In genomic region chr10:93496322-93497041, GRCh38 we compare ENCODE assay signal across 1 cellular context.
A peak's percentile ranks its signal among the peaks of the same experiment; 100 is the strongest.
TF ChIP-seq lines count a peak whose summit lies in the region.

Gene CEP55 (plus strand): TSS chr10:93496612. CDS start chr10:93500052, 3,440 bp downstream.

TF ChIP-seq in HepG2, 621 proteins besides CTCF, POLR2A, EP300 and RAD21 (continues in another document):
- peak; percentile 47; the same call in 1 of the 2 replicates for TF ChIP-seq NR2C2 (CRISPR knock-in tag; IDR thresholded peaks at IDR 0.05; ENCODE audit: borderline replicate concordance)
- TF ChIP-seq, protein P1, sequence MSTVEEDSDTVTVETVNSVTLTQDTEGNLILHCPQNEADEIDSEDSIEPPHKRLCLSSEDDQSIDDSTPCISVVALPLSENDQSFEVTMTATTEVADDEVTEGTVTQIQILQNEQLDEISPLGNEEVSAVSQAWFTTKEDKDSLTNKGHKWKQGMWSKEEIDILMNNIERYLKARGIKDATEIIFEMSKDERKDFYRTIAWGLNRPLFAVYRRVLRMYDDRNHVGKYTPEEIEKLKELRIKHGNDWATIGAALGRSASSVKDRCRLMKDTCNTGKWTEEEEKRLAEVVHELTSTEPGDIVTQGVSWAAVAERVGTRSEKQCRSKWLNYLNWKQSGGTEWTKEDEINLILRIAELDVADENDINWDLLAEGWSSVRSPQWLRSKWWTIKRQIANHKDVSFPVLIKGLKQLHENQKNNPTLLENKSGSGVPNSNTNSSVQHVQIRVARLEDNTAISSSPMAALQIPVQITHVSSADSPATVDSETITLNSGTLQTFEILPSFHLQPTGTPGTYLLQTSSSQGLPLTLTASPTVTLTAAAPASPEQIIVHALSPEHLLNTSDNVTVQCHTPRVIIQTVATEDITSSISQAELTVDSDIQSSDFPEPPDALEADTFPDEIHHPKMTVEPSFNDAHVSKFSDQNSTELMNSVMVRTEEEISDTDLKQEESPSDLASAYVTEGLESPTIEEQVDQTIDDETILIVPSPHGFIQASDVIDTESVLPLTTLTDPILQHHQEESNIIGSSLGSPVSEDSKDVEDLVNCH (CRISPR knock-in tag; IDR thresholded peaks at IDR 0.05), result no peak
- TF ChIP-seq SRSF9 (IDR thresholded peaks at IDR 0.05; ENCODE audit: borderline replicate concordance, insufficient read depth, low read depth, low read length, poor library complexity, severe bottlenecking), result no peak
- no peak for TF ChIP-seq BHLHE40 (IDR thresholded peaks at IDR 0.05; ENCODE audit: low read length)
- peak; percentile 82 for TF ChIP-seq THAP11 (CRISPR knock-in tag; IDR thresholded peaks at IDR 0.05)
- peak; percentile 13; the same call in 1 of the 2 replicates for TF ChIP-seq ISL2 (CRISPR knock-in tag; IDR thresholded peaks at IDR 0.05)
- no peak for TF ChIP-seq ZKSCAN1 (IDR thresholded peaks at IDR 0.05; ENCODE audit: low read length)
- TF ChIP-seq, protein P2, sequence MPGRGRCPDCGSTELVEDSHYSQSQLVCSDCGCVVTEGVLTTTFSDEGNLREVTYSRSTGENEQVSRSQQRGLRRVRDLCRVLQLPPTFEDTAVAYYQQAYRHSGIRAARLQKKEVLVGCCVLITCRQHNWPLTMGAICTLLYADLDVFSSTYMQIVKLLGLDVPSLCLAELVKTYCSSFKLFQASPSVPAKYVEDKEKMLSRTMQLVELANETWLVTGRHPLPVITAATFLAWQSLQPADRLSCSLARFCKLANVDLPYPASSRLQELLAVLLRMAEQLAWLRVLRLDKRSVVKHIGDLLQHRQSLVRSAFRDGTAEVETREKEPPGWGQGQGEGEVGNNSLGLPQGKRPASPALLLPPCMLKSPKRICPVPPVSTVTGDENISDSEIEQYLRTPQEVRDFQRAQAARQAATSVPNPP (CRISPR knock-in tag; IDR thresholded peaks at IDR 0.05), result peak; percentile 67; the same call in 1 of the 2 replicates
- TF ChIP-seq XBP1 (CRISPR knock-in tag; IDR thresholded peaks at IDR 0.05), result no peak
- peak; percentile 19 for TF ChIP-seq SKI (IDR thresholded peaks at IDR 0.05; ENCODE audit: partially characterized antibody)
- no peak for TF ChIP-seq CCAR2 (optimal IDR thresholded peaks at IDR 0.05; ENCODE audit: low read depth, low read length)
- TF ChIP-seq SRSF4 (IDR thresholded peaks at IDR 0.05; ENCODE audit: low read depth, low read length, poor library complexity, severe bottlenecking), result no peak
- peak; percentile 45 for TF ChIP-seq POLR2AphosphoS5 (IDR thresholded peaks at IDR 0.05; ENCODE audit: low read depth, low read length)
- TF ChIP-seq HDAC2 (CRISPR knock-in tag; IDR thresholded peaks at IDR 0.05), result peak; percentile 94
- peak; percentile 81; the same call in 1 of the 2 replicates for TF ChIP-seq CENPT (CRISPR knock-in tag; IDR thresholded peaks at IDR 0.05; ENCODE audit: low read depth)
- TF ChIP-seq E2F1 (CRISPR knock-in tag; IDR thresholded peaks at IDR 0.05), result peak; percentile 96
- TF ChIP-seq, protein P3, sequence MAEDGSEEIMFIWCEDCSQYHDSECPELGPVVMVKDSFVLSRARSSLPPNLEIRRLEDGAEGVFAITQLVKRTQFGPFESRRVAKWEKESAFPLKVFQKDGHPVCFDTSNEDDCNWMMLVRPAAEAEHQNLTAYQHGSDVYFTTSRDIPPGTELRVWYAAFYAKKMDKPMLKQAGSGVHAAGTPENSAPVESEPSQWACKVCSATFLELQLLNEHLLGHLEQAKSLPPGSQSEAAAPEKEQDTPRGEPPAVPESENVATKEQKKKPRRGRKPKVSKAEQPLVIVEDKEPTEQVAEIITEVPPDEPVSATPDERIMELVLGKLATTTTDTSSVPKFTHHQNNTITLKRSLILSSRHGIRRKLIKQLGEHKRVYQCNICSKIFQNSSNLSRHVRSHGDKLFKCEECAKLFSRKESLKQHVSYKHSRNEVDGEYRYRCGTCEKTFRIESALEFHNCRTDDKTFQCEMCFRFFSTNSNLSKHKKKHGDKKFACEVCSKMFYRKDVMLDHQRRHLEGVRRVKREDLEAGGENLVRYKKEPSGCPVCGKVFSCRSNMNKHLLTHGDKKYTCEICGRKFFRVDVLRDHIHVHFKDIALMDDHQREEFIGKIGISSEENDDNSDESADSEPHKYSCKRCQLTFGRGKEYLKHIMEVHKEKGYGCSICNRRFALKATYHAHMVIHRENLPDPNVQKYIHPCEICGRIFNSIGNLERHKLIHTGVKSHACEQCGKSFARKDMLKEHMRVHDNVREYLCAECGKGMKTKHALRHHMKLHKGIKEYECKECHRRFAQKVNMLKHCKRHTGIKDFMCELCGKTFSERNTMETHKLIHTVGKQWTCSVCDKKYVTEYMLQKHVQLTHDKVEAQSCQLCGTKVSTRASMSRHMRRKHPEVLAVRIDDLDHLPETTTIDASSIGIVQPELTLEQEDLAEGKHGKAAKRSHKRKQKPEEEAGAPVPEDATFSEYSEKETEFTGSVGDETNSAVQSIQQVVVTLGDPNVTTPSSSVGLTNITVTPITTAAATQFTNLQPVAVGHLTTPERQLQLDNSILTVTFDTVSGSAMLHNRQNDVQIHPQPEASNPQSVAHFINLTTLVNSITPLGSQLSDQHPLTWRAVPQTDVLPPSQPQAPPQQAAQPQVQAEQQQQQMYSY (CRISPR knock-in tag; IDR thresholded peaks at IDR 0.05), result no peak
- peak; percentile 80 for TF ChIP-seq ELF4 (CRISPR knock-in tag; IDR thresholded peaks at IDR 0.05; ENCODE audit: borderline replicate concordance)
- no peak for TF ChIP-seq ZFP36L2 (CRISPR knock-in tag; IDR thresholded peaks at IDR 0.05)
- TF ChIP-seq ZNF713 (CRISPR knock-in tag; IDR thresholded peaks at IDR 0.05), result no peak
- TF ChIP-seq, protein P4, sequence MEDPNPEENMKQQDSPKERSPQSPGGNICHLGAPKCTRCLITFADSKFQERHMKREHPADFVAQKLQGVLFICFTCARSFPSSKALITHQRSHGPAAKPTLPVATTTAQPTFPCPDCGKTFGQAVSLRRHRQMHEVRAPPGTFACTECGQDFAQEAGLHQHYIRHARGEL (CRISPR knock-in tag; IDR thresholded peaks at IDR 0.05), result no peak
- TF ChIP-seq, protein P5, sequence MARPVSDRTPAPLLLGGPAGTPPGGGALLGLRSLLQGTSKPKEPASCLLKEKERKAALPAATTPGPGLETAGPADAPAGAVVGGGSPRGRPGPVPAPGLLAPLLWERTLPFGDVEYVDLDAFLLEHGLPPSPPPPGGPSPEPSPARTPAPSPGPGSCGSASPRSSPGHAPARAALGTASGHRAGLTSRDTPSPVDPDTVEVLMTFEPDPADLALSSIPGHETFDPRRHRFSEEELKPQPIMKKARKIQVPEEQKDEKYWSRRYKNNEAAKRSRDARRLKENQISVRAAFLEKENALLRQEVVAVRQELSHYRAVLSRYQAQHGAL (CRISPR knock-in tag; IDR thresholded peaks at IDR 0.05; ENCODE audit: not compliant biosample characterization), result no peak
- no peak for TF ChIP-seq ZNF558 (CRISPR knock-in tag; IDR thresholded peaks at IDR 0.05; ENCODE audit: borderline replicate concordance)
- TF ChIP-seq ZNF776 (CRISPR knock-in tag; IDR thresholded peaks at IDR 0.05), result peak; percentile 56; the same call in 1 of the 2 replicates
- TF ChIP-seq TCF7 (IDR thresholded peaks at IDR 0.05; ENCODE audit: low read depth), result no peak
- TF ChIP-seq ZMAT5 (CRISPR knock-in tag; IDR thresholded peaks at IDR 0.05; ENCODE audit: borderline replicate concordance, low read depth), result no peak
- TF ChIP-seq, protein P6, sequence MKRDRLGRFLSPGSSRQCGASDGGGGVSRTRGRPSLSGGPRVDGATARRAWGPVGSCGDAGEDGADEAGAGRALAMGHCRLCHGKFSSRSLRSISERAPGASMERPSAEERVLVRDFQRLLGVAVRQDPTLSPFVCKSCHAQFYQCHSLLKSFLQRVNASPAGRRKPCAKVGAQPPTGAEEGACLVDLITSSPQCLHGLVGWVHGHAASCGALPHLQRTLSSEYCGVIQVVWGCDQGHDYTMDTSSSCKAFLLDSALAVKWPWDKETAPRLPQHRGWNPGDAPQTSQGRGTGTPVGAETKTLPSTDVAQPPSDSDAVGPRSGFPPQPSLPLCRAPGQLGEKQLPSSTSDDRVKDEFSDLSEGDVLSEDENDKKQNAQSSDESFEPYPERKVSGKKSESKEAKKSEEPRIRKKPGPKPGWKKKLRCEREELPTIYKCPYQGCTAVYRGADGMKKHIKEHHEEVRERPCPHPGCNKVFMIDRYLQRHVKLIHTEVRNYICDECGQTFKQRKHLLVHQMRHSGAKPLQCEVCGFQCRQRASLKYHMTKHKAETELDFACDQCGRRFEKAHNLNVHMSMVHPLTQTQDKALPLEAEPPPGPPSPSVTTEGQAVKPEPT (CRISPR knock-in tag; IDR thresholded peaks at IDR 0.05; ENCODE audit: low read depth), result 0 out of 2 replicates have a peak, but pooled peaks have one; percentile 26
- TF ChIP-seq NRL (CRISPR knock-in tag; IDR thresholded peaks at IDR 0.05; ENCODE audit: borderline replicate concordance), result no peak
- peak; percentile 86 for TF ChIP-seq SALL2 (CRISPR knock-in tag; IDR thresholded peaks at IDR 0.05)
- TF ChIP-seq, protein P7, sequence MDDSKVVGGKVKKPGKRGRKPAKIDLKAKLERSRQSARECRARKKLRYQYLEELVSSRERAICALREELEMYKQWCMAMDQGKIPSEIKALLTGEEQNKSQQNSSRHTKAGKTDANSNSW (CRISPR knock-in tag; IDR thresholded peaks at IDR 0.05; ENCODE audit: borderline replicate concordance), result no peak
- no peak for TF ChIP-seq MZF1 (CRISPR knock-in tag; IDR thresholded peaks at IDR 0.05; ENCODE audit: borderline replicate concordance)
- TF ChIP-seq MAFF (IDR thresholded peaks at IDR 0.05; ENCODE audit: low read depth, low read length), result no peak
- TF ChIP-seq ZNF629 (CRISPR knock-in tag; conservative IDR thresholded peaks at IDR 0.05), result no peak
- no peak for TF ChIP-seq SMARCE1 (IDR thresholded peaks at IDR 0.05; ENCODE audit: borderline replicate concordance)
- TF ChIP-seq, protein P8, sequence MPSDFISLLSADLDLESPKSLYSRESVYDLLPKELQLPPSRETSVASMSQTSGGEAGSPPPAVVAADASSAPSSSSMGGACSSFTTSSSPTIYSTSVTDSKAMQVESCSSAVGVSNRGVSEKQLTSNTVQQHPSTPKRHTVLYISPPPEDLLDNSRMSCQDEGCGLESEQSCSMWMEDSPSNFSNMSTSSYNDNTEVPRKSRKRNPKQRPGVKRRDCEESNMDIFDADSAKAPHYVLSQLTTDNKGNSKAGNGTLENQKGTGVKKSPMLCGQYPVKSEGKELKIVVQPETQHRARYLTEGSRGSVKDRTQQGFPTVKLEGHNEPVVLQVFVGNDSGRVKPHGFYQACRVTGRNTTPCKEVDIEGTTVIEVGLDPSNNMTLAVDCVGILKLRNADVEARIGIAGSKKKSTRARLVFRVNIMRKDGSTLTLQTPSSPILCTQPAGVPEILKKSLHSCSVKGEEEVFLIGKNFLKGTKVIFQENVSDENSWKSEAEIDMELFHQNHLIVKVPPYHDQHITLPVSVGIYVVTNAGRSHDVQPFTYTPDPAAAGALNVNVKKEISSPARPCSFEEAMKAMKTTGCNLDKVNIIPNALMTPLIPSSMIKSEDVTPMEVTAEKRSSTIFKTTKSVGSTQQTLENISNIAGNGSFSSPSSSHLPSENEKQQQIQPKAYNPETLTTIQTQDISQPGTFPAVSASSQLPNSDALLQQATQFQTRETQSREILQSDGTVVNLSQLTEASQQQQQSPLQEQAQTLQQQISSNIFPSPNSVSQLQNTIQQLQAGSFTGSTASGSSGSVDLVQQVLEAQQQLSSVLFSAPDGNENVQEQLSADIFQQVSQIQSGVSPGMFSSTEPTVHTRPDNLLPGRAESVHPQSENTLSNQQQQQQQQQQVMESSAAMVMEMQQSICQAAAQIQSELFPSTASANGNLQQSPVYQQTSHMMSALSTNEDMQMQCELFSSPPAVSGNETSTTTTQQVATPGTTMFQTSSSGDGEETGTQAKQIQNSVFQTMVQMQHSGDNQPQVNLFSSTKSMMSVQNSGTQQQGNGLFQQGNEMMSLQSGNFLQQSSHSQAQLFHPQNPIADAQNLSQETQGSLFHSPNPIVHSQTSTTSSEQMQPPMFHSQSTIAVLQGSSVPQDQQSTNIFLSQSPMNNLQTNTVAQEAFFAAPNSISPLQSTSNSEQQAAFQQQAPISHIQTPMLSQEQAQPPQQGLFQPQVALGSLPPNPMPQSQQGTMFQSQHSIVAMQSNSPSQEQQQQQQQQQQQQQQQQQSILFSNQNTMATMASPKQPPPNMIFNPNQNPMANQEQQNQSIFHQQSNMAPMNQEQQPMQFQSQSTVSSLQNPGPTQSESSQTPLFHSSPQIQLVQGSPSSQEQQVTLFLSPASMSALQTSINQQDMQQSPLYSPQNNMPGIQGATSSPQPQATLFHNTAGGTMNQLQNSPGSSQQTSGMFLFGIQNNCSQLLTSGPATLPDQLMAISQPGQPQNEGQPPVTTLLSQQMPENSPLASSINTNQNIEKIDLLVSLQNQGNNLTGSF (CRISPR knock-in tag; IDR thresholded peaks at IDR 0.05), result no peak
- no peak for TF ChIP-seq ZNF17 (CRISPR knock-in tag; IDR thresholded peaks at IDR 0.05)
- TF ChIP-seq KAT2B (IDR thresholded peaks at IDR 0.05; ENCODE audit: borderline replicate concordance, low read depth, low read length), result no peak
- no peak for TF ChIP-seq NR1H2 (CRISPR knock-in tag; IDR thresholded peaks at IDR 0.05; ENCODE audit: borderline replicate concordance, low read depth)
- TF ChIP-seq CBX5 (CRISPR knock-in tag; IDR thresholded peaks at IDR 0.05; ENCODE audit: borderline replicate concordance), result no peak
- TF ChIP-seq ZNF552 (CRISPR knock-in tag; IDR thresholded peaks at IDR 0.05; ENCODE audit: borderline replicate concordance), result 0 out of 2 replicates have a peak, but pooled peaks have one; percentile 42
- TF ChIP-seq TIGD3 (CRISPR knock-in tag; IDR thresholded peaks at IDR 0.05; ENCODE audit: borderline replicate concordance), result no peak
- TF ChIP-seq FOSL1 (CRISPR knock-in tag; IDR thresholded peaks at IDR 0.05; ENCODE audit: borderline replicate concordance), result no peak
